1 cellular context compared by ENCODE assay signal in the genomic region with DNA sequence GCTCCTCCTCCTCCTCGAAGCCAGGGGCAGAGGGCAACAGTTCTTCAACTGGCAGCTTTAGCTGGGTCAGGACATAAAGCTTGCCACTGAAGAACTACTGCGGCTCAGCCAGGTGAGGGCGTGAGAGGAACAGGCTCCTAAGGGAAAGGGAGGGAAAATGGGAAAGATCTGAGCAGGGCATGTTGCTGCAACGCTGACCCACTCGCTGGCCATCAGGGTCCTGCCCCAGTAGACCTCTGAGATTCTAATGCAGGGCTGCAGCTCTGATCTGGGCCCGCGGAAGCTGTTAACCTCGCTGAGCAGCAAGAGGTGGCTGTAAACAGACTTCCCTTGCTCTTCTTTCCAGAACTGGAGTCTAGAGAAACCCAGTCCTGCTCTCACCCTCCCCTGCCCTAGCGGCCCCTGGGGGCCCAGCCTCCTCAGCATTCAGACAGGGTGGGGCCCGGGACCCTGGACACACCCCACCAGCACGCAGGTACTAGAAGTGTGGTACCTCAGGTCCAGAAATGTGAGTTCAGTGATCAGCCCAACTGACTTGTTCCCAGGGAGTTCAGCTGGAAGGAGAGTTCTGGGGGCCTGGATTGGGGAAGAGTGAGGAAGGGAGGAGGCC.
TF ChIP-seq lines count a peak whose summit lies in the region.

No MANE protein-coding gene starts in this region.

TF ChIP-seq in HepG2, 621 proteins besides CTCF, POLR2A, EP300 and RAD21 (continues in another document):
- no peak for TF ChIP-seq ZNF101 (CRISPR knock-in tag; IDR thresholded peaks at IDR 0.05; ENCODE audit: borderline replicate concordance, low read depth)
- no peak; the same call in 2 of the 3 replicates for TF ChIP-seq MXI1 (IDR thresholded peaks at IDR 0.05; ENCODE audit: borderline replicate concordance, low read depth, low read length)
- TF ChIP-seq, protein P1, sequence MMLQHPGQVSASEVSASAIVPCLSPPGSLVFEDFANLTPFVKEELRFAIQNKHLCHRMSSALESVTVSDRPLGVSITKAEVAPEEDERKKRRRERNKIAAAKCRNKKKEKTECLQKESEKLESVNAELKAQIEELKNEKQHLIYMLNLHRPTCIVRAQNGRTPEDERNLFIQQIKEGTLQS (CRISPR knock-in tag; IDR thresholded peaks at IDR 0.05), result no peak
- TF ChIP-seq, protein P2, sequence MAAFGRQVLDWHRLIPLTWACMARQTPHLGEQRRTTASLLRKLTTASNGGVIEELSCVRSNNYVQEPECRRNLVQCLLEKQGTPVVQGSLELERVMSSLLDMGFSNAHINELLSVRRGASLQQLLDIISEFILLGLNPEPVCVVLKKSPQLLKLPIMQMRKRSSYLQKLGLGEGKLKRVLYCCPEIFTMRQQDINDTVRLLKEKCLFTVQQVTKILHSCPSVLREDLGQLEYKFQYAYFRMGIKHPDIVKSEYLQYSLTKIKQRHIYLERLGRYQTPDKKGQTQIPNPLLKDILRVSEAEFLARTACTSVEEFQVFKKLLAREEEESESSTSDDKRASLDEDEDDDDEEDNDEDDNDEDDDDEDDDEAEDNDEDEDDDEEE (CRISPR knock-in tag; IDR thresholded peaks at IDR 0.05), result no peak
- no peak for TF ChIP-seq AKAP8 (CRISPR knock-in tag; IDR thresholded peaks at IDR 0.05)
- no peak for TF ChIP-seq RNF2 (conservative IDR thresholded peaks at IDR 0.05; ENCODE audit: low read depth)
- TF ChIP-seq ZSCAN25 (CRISPR knock-in tag; IDR thresholded peaks at IDR 0.05), result peak; percentile 12
- TF ChIP-seq IRX3 (CRISPR knock-in tag; IDR thresholded peaks at IDR 0.05; ENCODE audit: borderline replicate concordance, low read depth), result no peak
- TF ChIP-seq, protein P3, sequence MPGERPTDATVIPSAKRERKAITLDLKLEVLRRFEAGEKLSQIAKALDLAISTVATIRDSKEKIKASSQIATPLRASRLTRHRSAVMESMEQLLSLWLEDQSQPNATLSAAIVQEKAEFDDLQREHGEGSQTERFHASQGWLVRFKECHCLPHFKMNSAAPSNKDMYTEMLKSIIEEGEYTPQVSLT (CRISPR knock-in tag; IDR thresholded peaks at IDR 0.05; ENCODE audit: borderline replicate concordance, low read depth), result no peak
- TF ChIP-seq, protein P4, sequence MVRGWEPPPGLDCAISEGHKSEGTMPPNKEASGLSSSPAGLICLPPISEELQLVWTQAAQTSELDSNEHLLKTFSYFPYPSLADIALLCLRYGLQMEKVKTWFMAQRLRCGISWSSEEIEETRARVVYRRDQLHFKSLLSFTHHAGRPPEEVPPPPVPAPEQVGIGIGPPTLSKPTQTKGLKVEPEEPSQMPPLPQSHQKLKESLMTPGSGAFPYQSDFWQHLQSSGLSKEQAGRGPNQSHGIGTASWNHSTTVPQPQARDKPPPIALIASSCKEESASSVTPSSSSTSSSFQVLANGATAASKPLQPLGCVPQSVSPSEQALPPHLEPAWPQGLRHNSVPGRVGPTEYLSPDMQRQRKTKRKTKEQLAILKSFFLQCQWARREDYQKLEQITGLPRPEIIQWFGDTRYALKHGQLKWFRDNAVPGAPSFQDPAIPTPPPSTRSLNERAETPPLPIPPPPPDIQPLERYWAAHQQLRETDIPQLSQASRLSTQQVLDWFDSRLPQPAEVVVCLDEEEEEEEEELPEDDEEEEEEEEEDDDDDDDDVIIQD (CRISPR knock-in tag; IDR thresholded peaks at IDR 0.05; ENCODE audit: low read depth), result no peak
- no peak for TF ChIP-seq ZNF766 (CRISPR knock-in tag; IDR thresholded peaks at IDR 0.05; ENCODE audit: borderline replicate concordance)
- TF ChIP-seq, protein P5, sequence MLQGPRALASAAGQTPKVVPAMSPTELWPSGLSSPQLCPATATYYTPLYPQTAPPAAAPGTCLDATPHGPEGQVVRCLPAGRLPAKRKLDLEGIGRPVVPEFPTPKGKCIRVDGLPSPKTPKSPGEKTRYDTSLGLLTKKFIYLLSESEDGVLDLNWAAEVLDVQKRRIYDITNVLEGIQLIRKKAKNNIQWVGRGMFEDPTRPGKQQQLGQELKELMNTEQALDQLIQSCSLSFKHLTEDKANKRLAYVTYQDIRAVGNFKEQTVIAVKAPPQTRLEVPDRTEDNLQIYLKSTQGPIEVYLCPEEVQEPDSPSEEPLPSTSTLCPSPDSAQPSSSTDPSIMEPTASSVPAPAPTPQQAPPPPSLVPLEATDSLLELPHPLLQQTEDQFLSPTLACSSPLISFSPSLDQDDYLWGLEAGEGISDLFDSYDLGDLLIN (CRISPR knock-in tag; IDR thresholded peaks at IDR 0.05; ENCODE audit: borderline replicate concordance), result no peak
- TF ChIP-seq PTBP1 (IDR thresholded peaks at IDR 0.05; ENCODE audit: low read depth, low read length, poor library complexity, severe bottlenecking), result no peak
- no peak for TF ChIP-seq ZNF713 (CRISPR knock-in tag; IDR thresholded peaks at IDR 0.05)
- TF ChIP-seq ZNF724P (CRISPR knock-in tag; IDR thresholded peaks at IDR 0.05; ENCODE audit: borderline replicate concordance), result no peak
- TF ChIP-seq TARDBP (CRISPR knock-in tag; IDR thresholded peaks at IDR 0.05), result 0 out of 2 replicates have a peak, but pooled peaks have one; percentile 33
- TF ChIP-seq ZFP37 (CRISPR knock-in tag; IDR thresholded peaks at IDR 0.05; ENCODE audit: borderline replicate concordance), result no peak
- no peak for TF ChIP-seq ZNF138 (CRISPR knock-in tag; IDR thresholded peaks at IDR 0.05; ENCODE audit: low read depth)
- TF ChIP-seq ZNF451 (CRISPR knock-in tag; IDR thresholded peaks at IDR 0.05), result peak; percentile 9; the same call in 1 of the 2 replicates
- no peak for TF ChIP-seq CBX5 (CRISPR knock-in tag; IDR thresholded peaks at IDR 0.05; ENCODE audit: borderline replicate concordance)
- TF ChIP-seq RBM39 (IDR thresholded peaks at IDR 0.05; ENCODE audit: low read depth, low read length, poor library complexity, severe bottlenecking), result no peak
- no peak for TF ChIP-seq ZNF607 (CRISPR knock-in tag; IDR thresholded peaks at IDR 0.05; ENCODE audit: borderline replicate concordance)
- TF ChIP-seq AGO2 (optimal IDR thresholded peaks at IDR 0.05; ENCODE audit: low read depth, low read length), result no peak
- TF ChIP-seq POLR2AphosphoS5 (IDR thresholded peaks at IDR 0.05; ENCODE audit: low read depth, low read length), result no peak
- TF ChIP-seq, protein P6, sequence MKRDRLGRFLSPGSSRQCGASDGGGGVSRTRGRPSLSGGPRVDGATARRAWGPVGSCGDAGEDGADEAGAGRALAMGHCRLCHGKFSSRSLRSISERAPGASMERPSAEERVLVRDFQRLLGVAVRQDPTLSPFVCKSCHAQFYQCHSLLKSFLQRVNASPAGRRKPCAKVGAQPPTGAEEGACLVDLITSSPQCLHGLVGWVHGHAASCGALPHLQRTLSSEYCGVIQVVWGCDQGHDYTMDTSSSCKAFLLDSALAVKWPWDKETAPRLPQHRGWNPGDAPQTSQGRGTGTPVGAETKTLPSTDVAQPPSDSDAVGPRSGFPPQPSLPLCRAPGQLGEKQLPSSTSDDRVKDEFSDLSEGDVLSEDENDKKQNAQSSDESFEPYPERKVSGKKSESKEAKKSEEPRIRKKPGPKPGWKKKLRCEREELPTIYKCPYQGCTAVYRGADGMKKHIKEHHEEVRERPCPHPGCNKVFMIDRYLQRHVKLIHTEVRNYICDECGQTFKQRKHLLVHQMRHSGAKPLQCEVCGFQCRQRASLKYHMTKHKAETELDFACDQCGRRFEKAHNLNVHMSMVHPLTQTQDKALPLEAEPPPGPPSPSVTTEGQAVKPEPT (CRISPR knock-in tag; IDR thresholded peaks at IDR 0.05; ENCODE audit: low read depth), result no peak
- TF ChIP-seq, protein P7, sequence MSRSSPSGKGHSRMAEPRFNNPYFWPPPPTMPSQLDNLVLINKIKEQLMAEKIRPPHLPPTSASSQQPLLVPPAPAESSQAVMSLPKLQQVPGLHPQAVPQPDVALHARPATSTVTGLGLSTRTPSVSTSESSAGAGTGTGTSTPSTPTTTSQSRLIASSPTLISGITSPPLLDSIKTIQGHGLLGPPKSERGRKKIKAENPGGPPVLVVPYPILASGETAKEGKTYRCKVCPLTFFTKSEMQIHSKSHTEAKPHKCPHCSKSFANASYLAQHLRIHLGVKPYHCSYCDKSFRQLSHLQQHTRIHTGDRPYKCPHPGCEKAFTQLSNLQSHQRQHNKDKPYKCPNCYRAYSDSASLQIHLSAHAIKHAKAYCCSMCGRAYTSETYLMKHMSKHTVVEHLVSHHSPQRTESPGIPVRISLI (CRISPR knock-in tag; IDR thresholded peaks at IDR 0.05; ENCODE audit: borderline replicate concordance), result no peak
- TF ChIP-seq ZBTB7A (CRISPR knock-in tag; IDR thresholded peaks at IDR 0.05), result peak; percentile 45; the same call in 1 of the 2 replicates
- TF ChIP-seq FOXA3 (CRISPR knock-in tag; IDR thresholded peaks at IDR 0.05), result no peak
- TF ChIP-seq ZSCAN22 (CRISPR knock-in tag; IDR thresholded peaks at IDR 0.05), result no peak
- no peak for TF ChIP-seq ZNF557 (CRISPR knock-in tag; IDR thresholded peaks at IDR 0.05)
- TF ChIP-seq NFIB (CRISPR knock-in tag; IDR thresholded peaks at IDR 0.05; ENCODE audit: borderline replicate concordance), result no peak
- TF ChIP-seq MTA3 (CRISPR knock-in tag; IDR thresholded peaks at IDR 0.05), result no peak
- TF ChIP-seq ARNT (IDR thresholded peaks at IDR 0.05), result no peak
- TF ChIP-seq ZNF274 (CRISPR knock-in tag; IDR thresholded peaks at IDR 0.05), result no peak
- TF ChIP-seq XRCC5 (optimal IDR thresholded peaks at IDR 0.05; ENCODE audit: low read length), result no peak
- TF ChIP-seq, protein P8, sequence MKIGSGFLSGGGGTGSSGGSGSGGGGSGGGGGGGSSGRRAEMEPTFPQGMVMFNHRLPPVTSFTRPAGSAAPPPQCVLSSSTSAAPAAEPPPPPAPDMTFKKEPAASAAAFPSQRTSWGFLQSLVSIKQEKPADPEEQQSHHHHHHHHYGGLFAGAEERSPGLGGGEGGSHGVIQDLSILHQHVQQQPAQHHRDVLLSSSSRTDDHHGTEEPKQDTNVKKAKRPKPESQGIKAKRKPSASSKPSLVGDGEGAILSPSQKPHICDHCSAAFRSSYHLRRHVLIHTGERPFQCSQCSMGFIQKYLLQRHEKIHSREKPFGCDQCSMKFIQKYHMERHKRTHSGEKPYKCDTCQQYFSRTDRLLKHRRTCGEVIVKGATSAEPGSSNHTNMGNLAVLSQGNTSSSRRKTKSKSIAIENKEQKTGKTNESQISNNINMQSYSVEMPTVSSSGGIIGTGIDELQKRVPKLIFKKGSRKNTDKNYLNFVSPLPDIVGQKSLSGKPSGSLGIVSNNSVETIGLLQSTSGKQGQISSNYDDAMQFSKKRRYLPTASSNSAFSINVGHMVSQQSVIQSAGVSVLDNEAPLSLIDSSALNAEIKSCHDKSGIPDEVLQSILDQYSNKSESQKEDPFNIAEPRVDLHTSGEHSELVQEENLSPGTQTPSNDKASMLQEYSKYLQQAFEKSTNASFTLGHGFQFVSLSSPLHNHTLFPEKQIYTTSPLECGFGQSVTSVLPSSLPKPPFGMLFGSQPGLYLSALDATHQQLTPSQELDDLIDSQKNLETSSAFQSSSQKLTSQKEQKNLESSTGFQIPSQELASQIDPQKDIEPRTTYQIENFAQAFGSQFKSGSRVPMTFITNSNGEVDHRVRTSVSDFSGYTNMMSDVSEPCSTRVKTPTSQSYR (CRISPR knock-in tag; IDR thresholded peaks at IDR 0.05; ENCODE audit: borderline replicate concordance), result no peak
- TF ChIP-seq NFYB (CRISPR knock-in tag; IDR thresholded peaks at IDR 0.05), result no peak
- TF ChIP-seq, protein P9, sequence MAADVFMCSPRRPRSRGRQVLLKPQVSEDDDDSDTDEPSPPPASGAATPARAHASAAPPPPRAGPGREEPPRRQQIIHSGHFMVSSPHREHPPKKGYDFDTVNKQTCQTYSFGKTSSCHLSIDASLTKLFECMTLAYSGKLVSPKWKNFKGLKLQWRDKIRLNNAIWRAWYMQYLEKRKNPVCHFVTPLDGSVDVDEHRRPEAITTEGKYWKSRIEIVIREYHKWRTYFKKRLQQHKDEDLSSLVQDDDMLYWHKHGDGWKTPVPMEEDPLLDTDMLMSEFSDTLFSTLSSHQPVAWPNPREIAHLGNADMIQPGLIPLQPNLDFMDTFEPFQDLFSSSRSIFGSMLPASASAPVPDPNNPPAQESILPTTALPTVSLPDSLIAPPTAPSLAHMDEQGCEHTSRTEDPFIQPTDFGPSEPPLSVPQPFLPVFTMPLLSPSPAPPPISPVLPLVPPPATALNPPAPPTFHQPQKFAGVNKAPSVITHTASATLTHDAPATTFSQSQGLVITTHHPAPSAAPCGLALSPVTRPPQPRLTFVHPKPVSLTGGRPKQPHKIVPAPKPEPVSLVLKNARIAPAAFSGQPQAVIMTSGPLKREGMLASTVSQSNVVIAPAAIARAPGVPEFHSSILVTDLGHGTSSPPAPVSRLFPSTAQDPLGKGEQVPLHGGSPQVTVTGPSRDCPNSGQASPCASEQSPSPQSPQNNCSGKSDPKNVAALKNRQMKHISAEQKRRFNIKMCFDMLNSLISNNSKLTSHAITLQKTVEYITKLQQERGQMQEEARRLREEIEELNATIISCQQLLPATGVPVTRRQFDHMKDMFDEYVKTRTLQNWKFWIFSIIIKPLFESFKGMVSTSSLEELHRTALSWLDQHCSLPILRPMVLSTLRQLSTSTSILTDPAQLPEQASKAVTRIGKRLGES (CRISPR knock-in tag; IDR thresholded peaks at IDR 0.05; ENCODE audit: borderline replicate concordance), result no peak
- TF ChIP-seq, protein P10, sequence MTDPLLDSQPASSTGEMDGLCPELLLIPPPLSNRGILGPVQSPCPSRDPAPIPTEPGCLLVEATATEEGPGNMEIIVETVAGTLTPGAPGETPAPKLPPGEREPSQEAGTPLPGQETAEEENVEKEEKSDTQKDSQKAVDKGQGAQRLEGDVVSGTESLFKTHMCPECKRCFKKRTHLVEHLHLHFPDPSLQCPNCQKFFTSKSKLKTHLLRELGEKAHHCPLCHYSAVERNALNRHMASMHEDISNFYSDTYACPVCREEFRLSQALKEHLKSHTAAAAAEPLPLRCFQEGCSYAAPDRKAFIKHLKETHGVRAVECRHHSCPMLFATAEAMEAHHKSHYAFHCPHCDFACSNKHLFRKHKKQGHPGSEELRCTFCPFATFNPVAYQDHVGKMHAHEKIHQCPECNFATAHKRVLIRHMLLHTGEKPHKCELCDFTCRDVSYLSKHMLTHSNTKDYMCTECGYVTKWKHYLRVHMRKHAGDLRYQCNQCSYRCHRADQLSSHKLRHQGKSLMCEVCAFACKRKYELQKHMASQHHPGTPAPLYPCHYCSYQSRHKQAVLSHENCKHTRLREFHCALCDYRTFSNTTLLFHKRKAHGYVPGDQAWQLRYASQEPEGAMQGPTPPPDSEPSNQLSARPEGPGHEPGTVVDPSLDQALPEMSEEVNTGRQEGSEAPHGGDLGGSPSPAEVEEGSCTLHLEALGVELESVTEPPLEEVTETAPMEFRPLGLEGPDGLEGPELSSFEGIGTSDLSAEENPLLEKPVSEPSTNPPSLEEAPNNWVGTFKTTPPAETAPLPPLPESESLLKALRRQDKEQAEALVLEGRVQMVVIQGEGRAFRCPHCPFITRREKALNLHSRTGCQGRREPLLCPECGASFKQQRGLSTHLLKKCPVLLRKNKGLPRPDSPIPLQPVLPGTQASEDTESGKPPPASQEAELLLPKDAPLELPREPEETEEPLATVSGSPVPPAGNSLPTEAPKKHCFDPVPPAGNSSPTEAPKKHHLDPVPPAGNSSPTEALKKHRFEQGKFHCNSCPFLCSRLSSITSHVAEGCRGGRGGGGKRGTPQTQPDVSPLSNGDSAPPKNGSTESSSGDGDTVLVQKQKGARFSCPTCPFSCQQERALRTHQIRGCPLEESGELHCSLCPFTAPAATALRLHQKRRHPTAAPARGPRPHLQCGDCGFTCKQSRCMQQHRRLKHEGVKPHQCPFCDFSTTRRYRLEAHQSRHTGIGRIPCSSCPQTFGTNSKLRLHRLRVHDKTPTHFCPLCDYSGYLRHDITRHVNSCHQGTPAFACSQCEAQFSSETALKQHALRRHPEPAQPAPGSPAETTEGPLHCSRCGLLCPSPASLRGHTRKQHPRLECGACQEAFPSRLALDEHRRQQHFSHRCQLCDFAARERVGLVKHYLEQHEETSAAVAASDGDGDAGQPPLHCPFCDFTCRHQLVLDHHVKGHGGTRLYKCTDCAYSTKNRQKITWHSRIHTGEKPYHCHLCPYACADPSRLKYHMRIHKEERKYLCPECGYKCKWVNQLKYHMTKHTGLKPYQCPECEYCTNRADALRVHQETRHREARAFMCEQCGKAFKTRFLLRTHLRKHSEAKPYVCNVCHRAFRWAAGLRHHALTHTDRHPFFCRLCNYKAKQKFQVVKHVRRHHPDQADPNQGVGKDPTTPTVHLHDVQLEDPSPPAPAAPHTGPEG (CRISPR knock-in tag; IDR thresholded peaks at IDR 0.05), result no peak
